10 cellular contexts compared by ENCODE assay signal in genomic region chr7:13117103-13117502, GRCh38.
A peak's percentile ranks its signal among the peaks of the same experiment; 100 is the strongest.
DNase-seq lines count a peak whose midpoint lies in the region; ATAC-seq, FAIRE-seq and TF ChIP-seq lines count a peak whose summit lies in the region.
"Had no signal": no experiment of that assay in that cellular context is flagged by ENCODE, and none has a peak within 500 bp of the region (broad histone marks: within the 10 kb centered on the region; RNA-seq: fewer than 3 reads in every experiment).

No MANE protein-coding gene starts in this region.

- TF ChIP-seq EP300 in esophagus muscularis mucosa (IDR thresholded peaks at IDR 0.05) = no peak

- dilution Hi-C loops in endothelial cell of umbilical vein (cut with MboI; ENCODE audit: extremely low pct_ligation_motif_present, low sequenced_read_pairs) = no loop called here

- no peaks in the 10 kb centered on the region for H3K36me3 Mint-ChIP-seq in progenitor cell of endocrine pancreas (ENCODE audit: insufficient read depth)
- H3K36me3 Mint-ChIP-seq: activated naive CD8-positive, alpha-beta T cell treated with anti-CD3 and anti-CD28 coated beads, Interleukin-2, amount 10 ng/mL, durations not matched to agents 7 days and 5 days had no signal

- no peaks in the 10 kb centered on the region for H3K79me2 ChIP-seq in endothelial cell of umbilical vein (ENCODE audit: control insufficient read depth, insufficient read depth, low read length)

- TF ChIP-seq POLR2A in endothelial cell of umbilical vein (IDR thresholded peaks at IDR 0.05; ENCODE audit: low read depth, low read length) (no peak), esophagus muscularis mucosa (IDR thresholded peaks at IDR 0.05; ENCODE audit: low read depth) (no peak)

- 38% methylated on average over 2 of the region's 2 CpGs for WGBS in esophagus muscularis mucosa

- no peak overlapping the region for H3K4me2 ChIP-seq in endothelial cell of umbilical vein (ENCODE audit: insufficient read depth, low read length)

- H2AFZ ChIP-seq in endothelial cell of umbilical vein (ENCODE audit: low read depth, low read length) = no peak overlapping the region

- TF ChIP-seq CTCF in endothelial cell of umbilical vein (IDR thresholded peaks at IDR 0.05; ENCODE audit: extremely low read depth in 1 of 2, insufficient read depth in 1 of 2, low read depth in 1 of 2, low read length in 2 of 2) (peak; percentile 9 to 36), progenitor cell of endocrine pancreas (IDR thresholded peaks at IDR 0.05; ENCODE audit: unreplicated experiment) (peak; percentile 38), esophagus muscularis mucosa (IDR thresholded peaks at IDR 0.05) (peak in 1 of 3 experiments; percentile 35)

- H3K9me3 ChIP-seq in endothelial cell of umbilical vein (replicated peaks; ENCODE audit: control insufficient read depth, insufficient read depth, low read length) (no peaks in the 10 kb centered on the region), esophagus muscularis mucosa (no peaks in the 10 kb centered on the region)

- no peaks in the 10 kb centered on the region for H4K20me1 ChIP-seq in endothelial cell of umbilical vein (replicated peaks; ENCODE audit: control insufficient read depth, extremely low read depth, insufficient read depth, low read length)

- H3K4me1 ChIP-seq in endothelial cell of umbilical vein (ENCODE audit: control insufficient read depth, extremely low read depth, insufficient read depth, low read length) (no peaks in the 10 kb centered on the region), esophagus muscularis mucosa (no peaks in the 10 kb centered on the region)

- no peak for ATAC-seq in GM21619 (IDR thresholded peaks at IDR 0.05; ENCODE audit: unreplicated experiment)

- H3K4me3 ChIP-seq in endothelial cell of umbilical vein (replicated peaks in 1 of 3; ENCODE audit: insufficient read depth in 1 of 3, low read depth in 1 of 3, low read length in 3 of 3) (no peak overlapping the region), esophagus muscularis mucosa (no peak overlapping the region)

- no peak overlapping the region for H3K4me3 Mint-ChIP-seq in progenitor cell of endocrine pancreas (ENCODE audit: low read depth)
- H3K4me3 Mint-ChIP-seq: activated naive CD8-positive, alpha-beta T cell treated with anti-CD3 and anti-CD28 coated beads, Interleukin-2, amount 10 ng/mL, durations not matched to agents 7 days and 5 days had no signal

- peaks cover 4% of the 10 kb centered on the region for H3K9me3 Mint-ChIP-seq in progenitor cell of endocrine pancreas (ENCODE audit: low read depth)
- H3K9me3 Mint-ChIP-seq: activated naive CD8-positive, alpha-beta T cell treated with anti-CD3 and anti-CD28 coated beads, Interleukin-2, amount 10 ng/mL, durations not matched to agents 7 days and 5 days had no signal

- H3K27me3 Mint-ChIP-seq in progenitor cell of endocrine pancreas = no peaks in the 10 kb centered on the region
- H3K27me3 Mint-ChIP-seq: activated naive CD8-positive, alpha-beta T cell treated with anti-CD3 and anti-CD28 coated beads, Interleukin-2, amount 10 ng/mL, durations not matched to agents 7 days and 5 days had no signal

- H3K27ac Mint-ChIP-seq in progenitor cell of endocrine pancreas = no peak overlapping the region
- H3K27ac Mint-ChIP-seq: activated naive CD8-positive, alpha-beta T cell treated with anti-CD3 and anti-CD28 coated beads, Interleukin-2, amount 10 ng/mL, durations not matched to agents 7 days and 5 days had no signal

- no peaks in the 10 kb centered on the region for H3K9me1 ChIP-seq in endothelial cell of umbilical vein (replicated peaks; ENCODE audit: control insufficient read depth, extremely low read depth, insufficient read depth, low read length)

- POLR2A ChIA-PET in endothelial cell of umbilical vein (lab: Charles Lee) = interaction anchor here (1.1 kb wide), 1 partner anchor 430 kb away, joined by 4 read pairs; the partner anchor contains the start of gene ARL4A

- no peak overlapping the region for H3K27ac ChIP-seq in endothelial cell of umbilical vein (ENCODE audit: insufficient read depth, low read depth, low read length)
- no peak overlapping the region for H3K27ac ChIP-seq in esophagus muscularis mucosa (replicated peaks in 1 of 4)

- no TSS peak for BruUV-seq in endothelial cell of umbilical vein (replicated peaks; lab: Mats Ljungman, UMichigan)

- CTCF ChIA-PET in endothelial cell of umbilical vein (lab: Charles Lee) = interaction anchor here (0.5 to 5.5 kb wide), 19 partner anchors 9 to 592 kb away, joined by 3 to 219 read pairs (median 4); partner anchors contain the start of gene ARL4A

- H3K36me3 ChIP-seq in endothelial cell of umbilical vein (ENCODE audit: control insufficient read depth in 2 of 2, extremely low read depth in 1 of 2, insufficient read depth in 2 of 2, low read length in 2 of 2) = no peaks in the 10 kb centered on the region
- H3K36me3 ChIP-seq in esophagus muscularis mucosa = no peaks in the 10 kb centered on the region

- no peak overlapping the region for H3K9ac ChIP-seq in endothelial cell of umbilical vein (replicated peaks; ENCODE audit: extremely low read depth, insufficient read depth, low read length)

- peak; percentile 41 for DNase-seq in NCI-H1092 treated with DMSO at 0.1 percent for 48 hours (lab: John Stamatoyannopoulos, UW)
- no peak for DNase-seq in NCI-H1092 (lab: John Stamatoyannopoulos, UW)
- peak; percentile 34 for DNase-seq in NCI-H226
- peak; percentile 62 for DNase-seq in endothelial cell of umbilical vein (ENCODE audit: low read depth, low spot score)
- no peak for DNase-seq in progenitor cell of endocrine pancreas (ENCODE audit: low spot score, unreplicated experiment)
- no peak for DNase-seq in activated gamma-delta T cell (lab: John Stamatoyannopoulos, UW)
- DNase-seq in esophagus muscularis mucosa (ENCODE audit: extremely low spot score) = no peak
- DNase-seq: activated naive CD8-positive, alpha-beta T cell treated with anti-CD3 and anti-CD28 coated beads, Interleukin-2, amount 10 ng/mL, durations not matched to agents 7 days and 5 days; T-helper 2 cell had no signal

- H3K27me3 ChIP-seq in endothelial cell of umbilical vein (ENCODE audit: control insufficient read depth in 2 of 2, insufficient read depth in 2 of 2, low read length in 2 of 2) = no peaks in the 10 kb centered on the region
- H3K27me3 ChIP-seq in esophagus muscularis mucosa = no peaks in the 10 kb centered on the region

- H3K4me1 Mint-ChIP-seq in progenitor cell of endocrine pancreas (ENCODE audit: low read depth) = peaks cover 2% of the 10 kb centered on the region
- H3K4me1 Mint-ChIP-seq: activated naive CD8-positive, alpha-beta T cell treated with anti-CD3 and anti-CD28 coated beads, Interleukin-2, amount 10 ng/mL, durations not matched to agents 7 days and 5 days had no signal

- intact Hi-C loops in endothelial cell of umbilical vein (cut with micrococcal nuclease) (loop anchor here (1.0 to 10.0 kb wide), 8 partner anchors 90 to 590 kb away; partner anchors contain the start of gene ARL4A), esophagus muscularis mucosa (cut with DNase I) (no loop called here)

- no peak for FAIRE-seq in endothelial cell of umbilical vein (lab: Jason Lieb, UNC)

TF ChIP-seq in endothelial cell of umbilical vein, 7 proteins besides CTCF, POLR2A, EP300 and RAD21:
- no peak for TF ChIP-seq POLR2AphosphoS5 (IDR thresholded peaks at IDR 0.05; ENCODE audit: insufficient read depth, low read depth, low read length)
- no peak for TF ChIP-seq GATA2 (IDR thresholded peaks at IDR 0.05; ENCODE audit: insufficient read depth, insufficient read length, low read depth, low read length)
- no peak for TF ChIP-seq FOS (IDR thresholded peaks at IDR 0.05; ENCODE audit: borderline replicate concordance, insufficient read depth, low read length)
- TF ChIP-seq JUN (IDR thresholded peaks at IDR 0.05; ENCODE audit: borderline replicate concordance, insufficient read depth, insufficient read length, low read depth) = no peak
- TF ChIP-seq MYC (IDR thresholded peaks at IDR 0.05; ENCODE audit: low read depth, low read length) = no peak
- no peak for TF ChIP-seq EZH2 (IDR thresholded peaks at IDR 0.05; ENCODE audit: borderline replicate concordance, low read depth, low read length, severe bottlenecking)
- TF ChIP-seq MAX (IDR thresholded peaks at IDR 0.05; ENCODE audit: insufficient read depth, insufficient read length) = no peak

Comparison
In these comparisons a context has a peak if more than half of its experiments do, and no peak if none do; other contexts are left out.
1. DNase-seq: peak in NCI-H1092 treated with DMSO at 0.1 percent for 48 hours (single experiment), NCI-H226 (single experiment) and endothelial cell of umbilical vein (single experiment); none in NCI-H1092 (single experiment), progenitor cell of endocrine pancreas (single experiment), activated gamma-delta T cell (single experiment) and esophagus muscularis mucosa (single experiment).